1 cellular context compared by ENCODE assay signal in the genomic region with DNA sequence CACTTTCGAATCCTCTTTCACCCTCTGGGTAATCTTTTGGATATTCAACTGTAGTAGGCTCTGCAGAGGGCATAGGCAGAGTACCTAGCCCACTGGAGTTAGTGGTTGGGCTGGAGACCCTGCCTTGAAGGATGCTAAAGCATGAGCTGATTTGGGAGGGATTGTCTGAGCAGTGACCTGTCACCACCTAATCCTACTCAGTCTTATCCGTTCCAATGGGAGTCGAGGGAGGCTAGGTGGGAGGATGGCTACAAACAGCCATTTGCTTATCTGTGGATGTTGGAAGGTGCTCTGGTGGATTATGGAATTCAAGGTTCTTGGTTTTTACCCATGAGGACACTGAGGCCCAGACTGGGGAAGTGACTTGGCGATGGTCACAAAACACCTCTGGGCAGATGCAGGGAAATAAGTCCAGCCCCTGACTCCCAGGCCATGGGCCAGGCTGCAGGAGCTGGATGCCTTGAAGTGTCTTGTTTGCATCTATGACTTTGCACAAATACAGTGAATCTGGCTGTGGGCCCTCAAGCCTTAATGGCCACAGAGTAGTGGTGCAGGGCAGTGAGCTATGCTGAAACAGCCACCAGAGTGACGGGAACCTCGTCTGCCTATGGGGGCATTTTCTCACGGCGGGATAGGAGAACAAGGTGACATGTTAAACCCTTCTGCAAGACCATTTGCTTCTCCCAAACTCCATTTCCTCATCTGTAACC.
TF ChIP-seq lines count a peak whose summit lies in the region.

No MANE protein-coding gene starts in this region.

TF ChIP-seq in H1, 55 proteins besides CTCF, POLR2A, EP300 and RAD21:
- TF ChIP-seq, protein P1, sequence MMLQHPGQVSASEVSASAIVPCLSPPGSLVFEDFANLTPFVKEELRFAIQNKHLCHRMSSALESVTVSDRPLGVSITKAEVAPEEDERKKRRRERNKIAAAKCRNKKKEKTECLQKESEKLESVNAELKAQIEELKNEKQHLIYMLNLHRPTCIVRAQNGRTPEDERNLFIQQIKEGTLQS (IDR thresholded peaks at IDR 0.05; ENCODE audit: insufficient read depth, low read depth, low read length): no peak
- TF ChIP-seq CTBP2 (IDR thresholded peaks at IDR 0.05; ENCODE audit: borderline replicate concordance, insufficient read depth, insufficient read length, low read length) (no peak), GABPA (IDR thresholded peaks at IDR 0.05; ENCODE audit: borderline replicate concordance, insufficient read depth, low read length) (no peak), TBP (IDR thresholded peaks at IDR 0.05; ENCODE audit: low read depth, low read length) (no peak), CHD1 (IDR thresholded peaks at IDR 0.05; ENCODE audit: low read depth, low read length) (no peak), USF2 (IDR thresholded peaks at IDR 0.05; ENCODE audit: low read length) (no peak), GTF2F1 (IDR thresholded peaks at IDR 0.05; ENCODE audit: borderline replicate concordance, low read depth, low read length) (no peak), CBX8 (IDR thresholded peaks at IDR 0.05; ENCODE audit: borderline replicate concordance, low read depth, low read length) (no peak), HDAC6 (IDR thresholded peaks at IDR 0.05; ENCODE audit: low read depth, low read length) (no peak), CBX5 (IDR thresholded peaks at IDR 0.05; ENCODE audit: low read depth, low read length) (no peak), KDM5A (IDR thresholded peaks at IDR 0.05; ENCODE audit: low read length) (no peak), JUND (IDR thresholded peaks at IDR 0.05; ENCODE audit: low read length) (no peak), YY1 (IDR thresholded peaks at IDR 0.05; ENCODE audit: low read depth, low read length) (no peak), CREB1 (IDR thresholded peaks at IDR 0.05) (no peak)
